Comparison of ENCODE assay signal across 8 cellular contexts in genomic region chr6:123655520-123656306, GRCh38. TPM values are rescaled to one million over a fixed set of nuclear protein-coding genes. Genes with fewer than 3 reads are reported as not detected.
DNase-seq lines count a peak whose midpoint lies in the region; ATAC-seq and TF ChIP-seq lines count a peak whose summit lies in the region.

No MANE protein-coding gene starts in this region.

- peak overlapping the region; percentile 5 for H3K4me3 ChIP-seq in fibroblast of mammary gland (ENCODE audit: control insufficient read depth, low read depth, low read length)

- DNase-seq in GM03348 (ENCODE audit: low spot score) (peak; percentile 3), LHCN-M2 (ENCODE audit: low read depth) (peak; percentile 36), fibroblast of mammary gland (ENCODE audit: low read depth) (peak; percentile 38), NCI-H1092 treated with DMSO at 0.1 percent for 48 hours (lab: John Stamatoyannopoulos, UW) (no peak), NCI-H82 treated with DMSO at 0.1 percent for 48 hours (lab: John Stamatoyannopoulos, UW; ENCODE audit: unreplicated experiment) (no peak), NCI-H345 treated with DMSO at 0.1 percent for 48 hours (lab: John Stamatoyannopoulos, UW; ENCODE audit: unreplicated experiment) (no peak)
- DNase-seq in stimulated activated CD4-positive, alpha-beta T cell treated with anti-CD3 and anti-CD28 coated beads, Interleukin-1b, Interleukin-23, amount 100 ng/mL, for 48 hours: no peak

- TF ChIP-seq CTCF in fibroblast of mammary gland (conservative IDR thresholded peaks at IDR 0.05; ENCODE audit: control insufficient read depth, insufficient read depth, low read depth, low read length): no peak

- peak; percentile 76 for ATAC-seq in GM21528 (IDR thresholded peaks at IDR 0.05; ENCODE audit: low FRiP score, unreplicated experiment)

RNA-seq across cellular contexts. Expression of gene TRDN, which starts 19.0 kb away (rescaled TPM):
- not detected in 2 replicates for total RNA-seq in LHCN-M2 (2014; rRNA removed)
- not detected for polyA plus RNA-seq in LHCN-M2 (2012)

Comparison
In these comparisons a context has a peak if more than half of its experiments do, and no peak if none do; other contexts are left out.
1. DNase-seq: peak in GM03348 (single experiment), LHCN-M2 (single experiment) and fibroblast of mammary gland (single experiment); none in NCI-H1092 treated with DMSO at 0.1 percent for 48 hours (single experiment), stimulated activated CD4-positive, alpha-beta T cell treated with anti-CD3 and anti-CD28 coated beads, Interleukin-1b, Interleukin-23, amount 100 ng/mL, for 48 hours (single experiment), NCI-H82 treated with DMSO at 0.1 percent for 48 hours (single experiment) and NCI-H345 treated with DMSO at 0.1 percent for 48 hours (single experiment).